In the genomic region with DNA sequence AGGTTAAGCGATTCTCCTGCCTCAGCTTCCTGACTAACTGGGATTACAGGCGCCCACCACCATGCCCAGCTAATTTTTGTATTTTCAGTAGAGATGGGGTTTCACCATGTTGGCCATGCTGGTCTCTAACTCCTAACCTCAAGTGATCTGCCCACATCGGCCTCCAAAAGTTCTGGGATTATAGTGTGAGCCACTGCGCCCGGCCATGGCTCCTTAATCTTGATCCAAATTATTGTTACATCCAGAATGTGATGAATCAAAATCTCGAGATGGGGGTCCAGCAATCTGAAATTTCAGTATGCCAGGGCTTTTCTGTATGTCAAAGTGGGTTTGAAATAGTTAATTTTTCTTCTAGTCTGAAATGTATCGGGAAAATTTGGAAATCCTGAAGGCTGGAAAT, we compare ENCODE assay signal across 15 cellular contexts. TPM values are rescaled to one million over a fixed set of nuclear protein-coding genes. Genes with fewer than 3 reads are reported as not detected.
DNase-seq lines count a peak whose midpoint lies in the region; ATAC-seq, FAIRE-seq and TF ChIP-seq lines count a peak whose summit lies in the region.
"Had no signal": no experiment of that assay in that cellular context is flagged by ENCODE, and none has a peak within 500 bp of the region (broad histone marks: within the 10 kb centered on the region; RNA-seq: fewer than 3 reads in every experiment).

No MANE protein-coding gene starts in this region.

- H3F3A ChIP-seq in GM23338 (replicated peaks; ENCODE audit: low read depth): peaks cover 52% of the 10 kb centered on the region

- H3K27ac ChIP-seq in ACC112 (ENCODE audit: low read depth, low read length) (peak overlapping the region; percentile 87), GM23338 (ENCODE audit: low read depth) (peak overlapping the region; percentile 97), mesenchymal stem cell (ENCODE audit: low read length, poor library complexity, severe bottlenecking) (no peak overlapping the region)
- H3K27ac ChIP-seq in effector memory CD4-positive, alpha-beta T cell (ENCODE audit: insufficient read depth, low read length, poor library complexity, severe bottlenecking): no peak overlapping the region
- H3K27ac ChIP-seq: parathyroid adenoma, tibial artery had no signal

- H3K27me3 Mint-ChIP-seq in GM23338 (ENCODE audit: insufficient read depth, low read depth, poor library complexity): peaks cover 44% of the 10 kb centered on the region
- no peaks in the 10 kb centered on the region for H3K27me3 Mint-ChIP-seq in T-helper 17 cell

- peaks cover 57% of the 10 kb centered on the region for H3K4me1 Mint-ChIP-seq in GM23338
- H3K4me1 Mint-ChIP-seq in T-helper 17 cell: peaks cover 50% of the 10 kb centered on the region

- H3K4me3 Mint-ChIP-seq in GM23338 (peak overlapping the region; percentile 91; the same call in 2 of the 3 replicates), T-helper 17 cell (no peak overlapping the region)

- H3K4me3 ChIP-seq in ACC112 (ENCODE audit: low read depth, low read length) (no peak overlapping the region), GM23338 (no peak overlapping the region), mesenchymal stem cell (ENCODE audit: insufficient read depth in 1 of 2, low read depth in 1 of 2, low read length in 2 of 2) (no peak overlapping the region)
- H3K4me3 ChIP-seq in effector memory CD4-positive, alpha-beta T cell (ENCODE audit: insufficient read depth, low read depth, low read length, poor library complexity, severe bottlenecking): no peak overlapping the region
- H3K4me3 ChIP-seq: tibial artery had no signal

- no peak overlapping the region for H3K4me2 ChIP-seq in GM23338
- H3K4me2 ChIP-seq in mesenchymal stem cell (ENCODE audit: low read length, poor library complexity, severe bottlenecking): no peak overlapping the region

- H3K36me3 Mint-ChIP-seq in GM23338 (ENCODE audit: low read depth): peaks cover 75% of the 10 kb centered on the region
- H3K36me3 Mint-ChIP-seq in T-helper 17 cell (ENCODE audit: low read depth): peaks cover 11% of the 10 kb centered on the region

- no peak overlapping the region for H2AK5ac ChIP-seq in mesenchymal stem cell (ENCODE audit: low read length, severe bottlenecking)

- ATAC-seq in GM23338 (no peak), T-helper 17 cell (no peak)

- H4K8ac ChIP-seq in mesenchymal stem cell (ENCODE audit: low read length): no peak overlapping the region

- peaks cover 9% of the 10 kb centered on the region for H3K79me1 ChIP-seq in mesenchymal stem cell (replicated peaks; ENCODE audit: low read length, poor library complexity, severe bottlenecking)

- no peak overlapping the region for H4K91ac ChIP-seq in mesenchymal stem cell (ENCODE audit: low read length)

- no peak overlapping the region for H2BK120ac ChIP-seq in mesenchymal stem cell (ENCODE audit: low read depth, low read length)

- no peak for TF ChIP-seq CTCF in GM23338 (conservative IDR thresholded peaks at IDR 0.05; ENCODE audit: low read depth in 2 of 2)

- no peak overlapping the region for H2BK12ac ChIP-seq in mesenchymal stem cell (ENCODE audit: low read length in 2 of 2)

- no peak overlapping the region for H3K4ac ChIP-seq in mesenchymal stem cell (ENCODE audit: low read depth in 1 of 2, low read length in 2 of 2)

- 98% methylated on average over 7 of the region's 7 CpGs for WGBS in mesenchymal stem cell

- H3K36me3 ChIP-seq in ACC112 (ENCODE audit: insufficient read depth, low read length) (peaks cover 36% of the 10 kb centered on the region), GM23338 (ENCODE audit: insufficient read depth) (peaks cover 29% of the 10 kb centered on the region), mesenchymal stem cell (ENCODE audit: control insufficient read depth in 1 of 2, insufficient read depth in 2 of 2, low read depth in 1 of 2, low read length in 2 of 2) (peaks cover 21 to 55% of the 10 kb centered on the region in 2 experiments)
- H3K36me3 ChIP-seq in effector memory CD4-positive, alpha-beta T cell (ENCODE audit: control insufficient read depth, insufficient read depth, low read length): peaks cover 24% of the 10 kb centered on the region

- H3K4me1 ChIP-seq in ACC112 (ENCODE audit: control insufficient read depth, insufficient read depth, low read length, unreplicated experiment) (peaks cover 46% of the 10 kb centered on the region), GM23338 (ENCODE audit: insufficient read depth) (peaks cover 32% of the 10 kb centered on the region), mesenchymal stem cell (ENCODE audit: control insufficient read depth, insufficient read depth, low read depth, low read length) (peaks cover 11% of the 10 kb centered on the region)
- peaks cover 29% of the 10 kb centered on the region for H3K4me1 ChIP-seq in effector memory CD4-positive, alpha-beta T cell (ENCODE audit: control insufficient read depth, insufficient read depth, low read length, poor library complexity, severe bottlenecking)

- H3K79me2 ChIP-seq in ACC112 (ENCODE audit: control insufficient read depth, insufficient read depth, low read length, unreplicated experiment) (peaks cover 54% of the 10 kb centered on the region), GM23338 (replicated peaks; ENCODE audit: insufficient read depth) (peaks cover 43% of the 10 kb centered on the region)

- H3K27ac Mint-ChIP-seq in GM23338 (0 out of 2 replicates have a peak overlapping the region, but pooled peaks have one; percentile 74), T-helper 17 cell (peak overlapping the region; percentile 95)

- no peak for FAIRE-seq in urothelium cell line (lab: Jason Lieb, UNC)

- H3K9me2 ChIP-seq in GM23338 (ENCODE audit: insufficient read depth): no peaks in the 10 kb centered on the region

- H3K9me3 ChIP-seq in T-helper 17 cell (ENCODE audit: control insufficient read depth, low read length, poor library complexity, severe bottlenecking) (no peaks in the 10 kb centered on the region), mesenchymal stem cell (ENCODE audit: control insufficient read depth, low read length) (no peaks in the 10 kb centered on the region)
- no peaks in the 10 kb centered on the region for H3K9me3 ChIP-seq in effector memory CD4-positive, alpha-beta T cell (ENCODE audit: control insufficient read depth, low read length)
- H3K9me3 ChIP-seq: tibial artery had no signal

- H3K23ac ChIP-seq in mesenchymal stem cell (ENCODE audit: low read length in 2 of 2): no peak overlapping the region

- H4K20me1 ChIP-seq in GM23338 (replicated peaks; ENCODE audit: insufficient read depth): peaks cover 17% of the 10 kb centered on the region

- peaks cover 4% of the 10 kb centered on the region; the same call in 2 of the 3 replicates for H3K9me3 Mint-ChIP-seq in GM23338

- no peak overlapping the region for H3K14ac ChIP-seq in mesenchymal stem cell (ENCODE audit: low read length in 2 of 2)

- H2BK5ac ChIP-seq in mesenchymal stem cell (ENCODE audit: low read depth, low read length, poor library complexity, severe bottlenecking): no peak overlapping the region

- no peaks in the 10 kb centered on the region for H3K27me3 ChIP-seq in ACC112 (ENCODE audit: insufficient read depth, low read length)
- no peaks in the 10 kb centered on the region for H3K27me3 ChIP-seq in GM23338 (ENCODE audit: insufficient read depth)
- no peaks in the 10 kb centered on the region for H3K27me3 ChIP-seq in mesenchymal stem cell (ENCODE audit: control insufficient read depth in 1 of 2, insufficient read depth in 1 of 2, low read length in 2 of 2)
- no peaks in the 10 kb centered on the region for H3K27me3 ChIP-seq in effector memory CD4-positive, alpha-beta T cell (replicated peaks; ENCODE audit: control insufficient read depth, insufficient read depth, low read length, poor library complexity, severe bottlenecking)
- H3K27me3 ChIP-seq: tibial artery had no signal

- DNase-seq in GM23338 (ENCODE audit: low spot score) (no peak), T-helper 17 cell (no peak), mesenchymal stem cell (no peak), urothelium cell line (ENCODE audit: low spot score) (no peak), Kasumi-1 (lab: John Stamatoyannopoulos, UW) (no peak), SKM-1 (lab: John Stamatoyannopoulos, UW; ENCODE audit: unreplicated experiment) (no peak)
- DNase-seq in effector memory CD4-positive, alpha-beta T cell: no peak
- DNase-seq: activated CD4-positive, alpha-beta T cell treated with anti-CD3 and anti-CD28 coated beads for 48 hours; activated naive CD4-positive, alpha-beta T cell; IMR-90; midbrain; NCI-H446; tibial artery had no signal

- H3K18ac ChIP-seq in mesenchymal stem cell (ENCODE audit: low read depth in 1 of 2, low read length in 2 of 2): no peak overlapping the region

- H2BK15ac ChIP-seq in mesenchymal stem cell (ENCODE audit: low read depth, poor library complexity, severe bottlenecking): no peak overlapping the region

- H2AFZ ChIP-seq in ACC112 (ENCODE audit: low read length, unreplicated experiment) (no peak overlapping the region), GM23338 (no peak overlapping the region), mesenchymal stem cell (ENCODE audit: low read depth, low read length) (no peak overlapping the region)
- H2AFZ ChIP-seq: parathyroid adenoma had no signal

- H3K9ac ChIP-seq in mesenchymal stem cell (ENCODE audit: low read length): peak overlapping the region; percentile 100
- H3K9ac ChIP-seq: parathyroid adenoma had no signal

TF ChIP-seq in GM23338, 12 proteins besides CTCF, POLR2A, EP300 and RAD21:
- TF ChIP-seq ZNF331 (CRISPR knock-in tag; IDR thresholded peaks at IDR 0.05; ENCODE audit: low read depth) (no peak), POLR2AphosphoS5 (IDR thresholded peaks at IDR 0.05; ENCODE audit: low read depth) (0 out of 2 replicates have a peak, but pooled peaks have one; percentile 5)

RNA-seq across cellular contexts. Expression of a gene that starts 3.7 kb away (rescaled TPM):
- total RNA-seq in GM23338 (2014; rRNA removed; shearing (Covaris generic)): 961 and 1,283 TPM in 2 replicates
- polyA plus RNA-seq in GM23338 (2016; fragmentation: Nextera tagmentation; extraction: Ambion mirVana): 3,167 and 3,552 TPM in 2 replicates
- 1,000 to 10,000 TPM; 1,682 to 1,804 TPM for total RNA-seq in T-helper 17 cell
- 1,998 TPM for polyA plus RNA-seq in mesenchymal stem cell (2013, experiment 1 of 2)
- polyA plus RNA-seq in mesenchymal stem cell (2013, experiment 2 of 2): 1,912 TPM

RNA-seq across cellular contexts. Expression of a gene that starts 3.9 kb away (rescaled TPM):
- total RNA-seq in GM23338 (2014; rRNA removed; shearing (Covaris generic)): 1.9 and 3.3 TPM in 2 replicates
- 1.0 and 1.1 TPM in 2 replicates for polyA plus RNA-seq in GM23338 (2016; fragmentation: Nextera tagmentation; extraction: Ambion mirVana)
- 10 to 100 TPM; 20.0 to 23.5 TPM for total RNA-seq in T-helper 17 cell
- 1.8 TPM for polyA plus RNA-seq in mesenchymal stem cell (2013, experiment 1 of 2)
- 1.9 TPM for polyA plus RNA-seq in mesenchymal stem cell (2013, experiment 2 of 2)

Comparison
In these comparisons a context has a peak if more than half of its experiments do, and no peak if none do; other contexts are left out.
1. H3K27ac ChIP-seq: peak in ACC112 (single experiment) and GM23338 (single experiment); none in mesenchymal stem cell (single experiment) and effector memory CD4-positive, alpha-beta T cell (single experiment).